In the genomic region with DNA sequence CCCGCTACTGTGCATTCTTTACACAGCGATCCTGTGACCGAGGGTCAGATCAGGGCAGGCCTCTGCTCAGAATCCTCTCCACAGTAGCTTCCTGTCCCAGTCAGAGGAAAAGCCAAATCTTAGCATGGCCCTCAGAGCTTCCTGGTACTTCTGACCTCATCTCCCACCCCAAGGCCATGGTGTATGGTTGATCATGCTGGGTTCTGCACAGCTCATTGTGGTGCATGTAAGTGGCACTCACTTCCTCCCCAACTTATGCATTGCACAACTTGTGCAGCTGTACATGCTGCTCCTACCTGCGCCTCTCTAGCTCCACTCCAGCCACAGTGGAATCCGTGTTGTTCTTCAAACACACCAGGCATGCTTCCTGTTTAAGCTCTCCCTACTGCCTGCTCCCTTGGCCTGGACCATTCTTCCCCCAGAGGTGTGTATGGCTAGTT, we compare ENCODE assay signal across 1 cellular context.
TF ChIP-seq lines count a peak whose summit lies in the region.

No MANE protein-coding gene starts in this region.

TF ChIP-seq in SK-N-SH, 30 proteins besides CTCF, POLR2A, EP300 and RAD21:
- no peak for TF ChIP-seq FOXM1 (IDR thresholded peaks at IDR 0.05; ENCODE audit: low read depth)
- TF ChIP-seq, protein P1, sequence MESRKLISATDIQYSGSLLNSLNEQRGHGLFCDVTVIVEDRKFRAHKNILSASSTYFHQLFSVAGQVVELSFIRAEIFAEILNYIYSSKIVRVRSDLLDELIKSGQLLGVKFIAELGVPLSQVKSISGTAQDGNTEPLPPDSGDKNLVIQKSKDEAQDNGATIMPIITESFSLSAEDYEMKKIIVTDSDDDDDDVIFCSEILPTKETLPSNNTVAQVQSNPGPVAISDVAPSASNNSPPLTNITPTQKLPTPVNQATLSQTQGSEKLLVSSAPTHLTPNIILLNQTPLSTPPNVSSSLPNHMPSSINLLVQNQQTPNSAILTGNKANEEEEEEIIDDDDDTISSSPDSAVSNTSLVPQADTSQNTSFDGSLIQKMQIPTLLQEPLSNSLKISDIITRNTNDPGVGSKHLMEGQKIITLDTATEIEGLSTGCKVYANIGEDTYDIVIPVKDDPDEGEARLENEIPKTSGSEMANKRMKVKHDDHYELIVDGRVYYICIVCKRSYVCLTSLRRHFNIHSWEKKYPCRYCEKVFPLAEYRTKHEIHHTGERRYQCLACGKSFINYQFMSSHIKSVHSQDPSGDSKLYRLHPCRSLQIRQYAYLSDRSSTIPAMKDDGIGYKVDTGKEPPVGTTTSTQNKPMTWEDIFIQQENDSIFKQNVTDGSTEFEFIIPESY (IDR thresholded peaks at IDR 0.05; ENCODE audit: borderline replicate concordance, low read depth), result no peak
- TF ChIP-seq RXRA (IDR thresholded peaks at IDR 0.05; ENCODE audit: borderline replicate concordance, low read depth), result no peak
- TF ChIP-seq, protein P2, sequence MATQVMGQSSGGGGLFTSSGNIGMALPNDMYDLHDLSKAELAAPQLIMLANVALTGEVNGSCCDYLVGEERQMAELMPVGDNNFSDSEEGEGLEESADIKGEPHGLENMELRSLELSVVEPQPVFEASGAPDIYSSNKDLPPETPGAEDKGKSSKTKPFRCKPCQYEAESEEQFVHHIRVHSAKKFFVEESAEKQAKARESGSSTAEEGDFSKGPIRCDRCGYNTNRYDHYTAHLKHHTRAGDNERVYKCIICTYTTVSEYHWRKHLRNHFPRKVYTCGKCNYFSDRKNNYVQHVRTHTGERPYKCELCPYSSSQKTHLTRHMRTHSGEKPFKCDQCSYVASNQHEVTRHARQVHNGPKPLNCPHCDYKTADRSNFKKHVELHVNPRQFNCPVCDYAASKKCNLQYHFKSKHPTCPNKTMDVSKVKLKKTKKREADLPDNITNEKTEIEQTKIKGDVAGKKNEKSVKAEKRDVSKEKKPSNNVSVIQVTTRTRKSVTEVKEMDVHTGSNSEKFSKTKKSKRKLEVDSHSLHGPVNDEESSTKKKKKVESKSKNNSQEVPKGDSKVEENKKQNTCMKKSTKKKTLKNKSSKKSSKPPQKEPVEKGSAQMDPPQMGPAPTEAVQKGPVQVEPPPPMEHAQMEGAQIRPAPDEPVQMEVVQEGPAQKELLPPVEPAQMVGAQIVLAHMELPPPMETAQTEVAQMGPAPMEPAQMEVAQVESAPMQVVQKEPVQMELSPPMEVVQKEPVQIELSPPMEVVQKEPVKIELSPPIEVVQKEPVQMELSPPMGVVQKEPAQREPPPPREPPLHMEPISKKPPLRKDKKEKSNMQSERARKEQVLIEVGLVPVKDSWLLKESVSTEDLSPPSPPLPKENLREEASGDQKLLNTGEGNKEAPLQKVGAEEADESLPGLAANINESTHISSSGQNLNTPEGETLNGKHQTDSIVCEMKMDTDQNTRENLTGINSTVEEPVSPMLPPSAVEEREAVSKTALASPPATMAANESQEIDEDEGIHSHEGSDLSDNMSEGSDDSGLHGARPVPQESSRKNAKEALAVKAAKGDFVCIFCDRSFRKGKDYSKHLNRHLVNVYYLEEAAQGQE (IDR thresholded peaks at IDR 0.05; ENCODE audit: low read depth, low read length), result no peak
- TF ChIP-seq MEF2A (IDR thresholded peaks at IDR 0.05; ENCODE audit: borderline replicate concordance, low read depth), result no peak
- TF ChIP-seq POLR2AphosphoS5 (IDR thresholded peaks at IDR 0.05; ENCODE audit: low read depth, low read length), result no peak
- TF ChIP-seq, protein P3, sequence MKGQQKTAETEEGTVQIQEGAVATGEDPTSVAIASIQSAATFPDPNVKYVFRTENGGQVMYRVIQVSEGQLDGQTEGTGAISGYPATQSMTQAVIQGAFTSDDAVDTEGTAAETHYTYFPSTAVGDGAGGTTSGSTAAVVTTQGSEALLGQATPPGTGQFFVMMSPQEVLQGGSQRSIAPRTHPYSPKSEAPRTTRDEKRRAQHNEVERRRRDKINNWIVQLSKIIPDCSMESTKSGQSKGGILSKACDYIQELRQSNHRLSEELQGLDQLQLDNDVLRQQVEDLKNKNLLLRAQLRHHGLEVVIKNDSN (IDR thresholded peaks at IDR 0.05; ENCODE audit: borderline replicate concordance, low read depth), result no peak
TF ChIP-seq in SK-N-SH: peak in this region for 0.
